Comparison of ENCODE assay signal across 2 cellular contexts in the genomic region with DNA sequence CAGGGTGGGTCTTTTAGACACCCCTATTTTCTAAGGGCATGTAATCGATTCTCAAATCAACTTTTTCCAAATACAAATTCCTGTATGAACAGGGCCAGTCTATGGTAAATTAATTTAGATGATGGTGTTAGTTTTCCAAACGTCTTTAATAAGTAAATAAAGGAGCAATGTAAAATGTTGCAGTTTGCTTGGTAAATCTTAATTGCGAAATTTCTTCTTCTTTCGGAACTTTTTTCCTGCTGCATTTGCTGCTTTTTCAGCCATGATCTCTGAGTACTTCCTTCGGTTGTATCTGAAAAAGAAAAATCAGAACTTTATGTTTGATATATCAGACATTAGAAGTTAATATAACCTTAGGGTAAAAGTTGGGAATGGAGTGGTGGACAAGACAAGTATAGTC.
A peak's percentile ranks its signal among the peaks of the same experiment; 100 is the strongest.
TF ChIP-seq lines count a peak whose summit lies in the region.

No MANE protein-coding gene starts in this region.

TF ChIP-seq in HepG2, 621 proteins besides CTCF, POLR2A, EP300 and RAD21:
- TF ChIP-seq CEBPB (IDR thresholded peaks at IDR 0.05; ENCODE audit: borderline replicate concordance, low read depth, low read length) = peak; percentile 33; the same call in 1 of the 2 replicates
- TF ChIP-seq, protein P1, sequence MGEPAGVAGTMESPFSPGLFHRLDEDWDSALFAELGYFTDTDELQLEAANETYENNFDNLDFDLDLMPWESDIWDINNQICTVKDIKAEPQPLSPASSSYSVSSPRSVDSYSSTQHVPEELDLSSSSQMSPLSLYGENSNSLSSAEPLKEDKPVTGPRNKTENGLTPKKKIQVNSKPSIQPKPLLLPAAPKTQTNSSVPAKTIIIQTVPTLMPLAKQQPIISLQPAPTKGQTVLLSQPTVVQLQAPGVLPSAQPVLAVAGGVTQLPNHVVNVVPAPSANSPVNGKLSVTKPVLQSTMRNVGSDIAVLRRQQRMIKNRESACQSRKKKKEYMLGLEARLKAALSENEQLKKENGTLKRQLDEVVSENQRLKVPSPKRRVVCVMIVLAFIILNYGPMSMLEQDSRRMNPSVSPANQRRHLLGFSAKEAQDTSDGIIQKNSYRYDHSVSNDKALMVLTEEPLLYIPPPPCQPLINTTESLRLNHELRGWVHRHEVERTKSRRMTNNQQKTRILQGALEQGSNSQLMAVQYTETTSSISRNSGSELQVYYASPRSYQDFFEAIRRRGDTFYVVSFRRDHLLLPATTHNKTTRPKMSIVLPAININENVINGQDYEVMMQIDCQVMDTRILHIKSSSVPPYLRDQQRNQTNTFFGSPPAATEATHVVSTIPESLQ (CRISPR knock-in tag; conservative IDR thresholded peaks at IDR 0.05) = no peak

TF ChIP-seq in IMR-90, 13 proteins besides CTCF, POLR2A, EP300 and RAD21:
- TF ChIP-seq, protein P2, sequence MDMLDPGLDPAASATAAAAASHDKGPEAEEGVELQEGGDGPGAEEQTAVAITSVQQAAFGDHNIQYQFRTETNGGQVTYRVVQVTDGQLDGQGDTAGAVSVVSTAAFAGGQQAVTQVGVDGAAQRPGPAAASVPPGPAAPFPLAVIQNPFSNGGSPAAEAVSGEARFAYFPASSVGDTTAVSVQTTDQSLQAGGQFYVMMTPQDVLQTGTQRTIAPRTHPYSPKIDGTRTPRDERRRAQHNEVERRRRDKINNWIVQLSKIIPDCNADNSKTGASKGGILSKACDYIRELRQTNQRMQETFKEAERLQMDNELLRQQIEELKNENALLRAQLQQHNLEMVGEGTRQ (IDR thresholded peaks at IDR 0.05; ENCODE audit: low read depth, low read length) = no peak
- no peak for TF ChIP-seq BHLHE40 (IDR thresholded peaks at IDR 0.05; ENCODE audit: low read depth, low read length)
- TF ChIP-seq RFX5 (IDR thresholded peaks at IDR 0.05; ENCODE audit: low read depth, low read length) = no peak
- no peak for TF ChIP-seq RCOR1 (IDR thresholded peaks at IDR 0.05; ENCODE audit: insufficient replicate concordance, low read length)
- TF ChIP-seq CEBPB (IDR thresholded peaks at IDR 0.05; ENCODE audit: low read depth, low read length) = peak; percentile 56; the same call in 1 of the 2 replicates
